In genomic region chr22:44752285-44753188, GRCh38 we compare ENCODE assay signal across 9 cellular contexts. TPM values are rescaled to one million over a fixed set of nuclear protein-coding genes. Genes with fewer than 3 reads are reported as not detected.
DNase-seq lines count a peak whose midpoint lies in the region; ATAC-seq and TF ChIP-seq lines count a peak whose summit lies in the region.
"Had no signal": no experiment of that assay in that cellular context is flagged by ENCODE, and none has a peak within 500 bp of the region (broad histone marks: within the 10 kb centered on the region; RNA-seq: fewer than 3 reads in every experiment).

Gene ARHGAP8 (plus strand): TSS chr22:44752575. CDS start chr22:44786528, 33,953 bp downstream.

- H3K27me3 Mint-ChIP-seq in CD8-positive, alpha-beta memory T cell, result peaks cover 36 to 51% of the 10 kb centered on the region in 2 donors
- H3K27me3 Mint-ChIP-seq in central memory CD8-positive, alpha-beta T cell, result peaks cover 59% of the 10 kb centered on the region
- peaks cover 29 to 74% (median 50%) of the 10 kb centered on the region in 3 donors for H3K27me3 Mint-ChIP-seq in naive B cell

- H3K27ac Mint-ChIP-seq in CD8-positive, alpha-beta memory T cell, result peak within 1 kb of the TSS in 1 of 8 donors; percentile 43
- H3K27ac Mint-ChIP-seq in central memory CD8-positive, alpha-beta T cell (ENCODE audit: low read depth), result no peak within 1 kb of the TSS
- peak within 1 kb of the TSS in 1 of 6 donors; percentile 78 for H3K27ac Mint-ChIP-seq in naive B cell

- H3K27me3 ChIP-seq in CD8-positive, alpha-beta memory T cell (ENCODE audit: insufficient read depth, low read length, poor library complexity, severe bottlenecking), result peaks cover 12% of the 10 kb centered on the region

- H3K9me3 Mint-ChIP-seq in CD8-positive, alpha-beta memory T cell, result no peaks in the 10 kb centered on the region
- no peaks in the 10 kb centered on the region for H3K9me3 Mint-ChIP-seq in central memory CD8-positive, alpha-beta T cell
- peaks cover 0 to 12% (median 6%) of the 10 kb centered on the region in 7 donors for H3K9me3 Mint-ChIP-seq in naive B cell

- H3K27ac ChIP-seq in CD8-positive, alpha-beta memory T cell (ENCODE audit: low read depth, low read length), result no peak within 1 kb of the TSS

- H3K36me3 ChIP-seq in CD8-positive, alpha-beta memory T cell (ENCODE audit: insufficient read depth, low read length), result no peaks in the 10 kb centered on the region

- peak within 1 kb of the TSS; percentile 36 to 79 (median 63) for H3K4me3 Mint-ChIP-seq in CD8-positive, alpha-beta memory T cell
- peak within 1 kb of the TSS; percentile 68 for H3K4me3 Mint-ChIP-seq in central memory CD8-positive, alpha-beta T cell
- H3K4me3 Mint-ChIP-seq in naive B cell, result peak within 1 kb of the TSS; percentile 21 to 91 (median 78)

- peak in 3 of 5 donors; percentile 12 to 59 (median 13) for DNase-seq in CD8-positive, alpha-beta memory T cell
- DNase-seq in NCI-H146 (lab: John Stamatoyannopoulos, UW), result peak; percentile 76
- no peak for DNase-seq in central memory CD8-positive, alpha-beta T cell (ENCODE audit: low spot score in 2 of 2)
- no peak for DNase-seq in naive B cell
- DNase-seq in dermis blood vessel endothelial cell, result no peak
- DNase-seq: kidney glomerular epithelial cell had no signal

- H3K4me3 ChIP-seq in CD8-positive, alpha-beta memory T cell (ENCODE audit: low read length), result no peak within 1 kb of the TSS

- H3K9me3 ChIP-seq in CD8-positive, alpha-beta memory T cell (ENCODE audit: low read length), result no peaks in the 10 kb centered on the region

- CTCF ChIA-PET in CD8-positive, alpha-beta memory T cell (lab: Charles Lee), result no interaction called here

- H3K4me1 Mint-ChIP-seq in CD8-positive, alpha-beta memory T cell, result peaks cover 0 to 7% (median 2%) of the 10 kb centered on the region in 3 donors
- peaks cover 4% of the 10 kb centered on the region for H3K4me1 Mint-ChIP-seq in central memory CD8-positive, alpha-beta T cell
- peaks cover 3 to 9% (median 8%) of the 10 kb centered on the region in 3 donors for H3K4me1 Mint-ChIP-seq in naive B cell

- H3K36me3 Mint-ChIP-seq in CD8-positive, alpha-beta memory T cell, result no peaks in the 10 kb centered on the region
- H3K36me3 Mint-ChIP-seq in central memory CD8-positive, alpha-beta T cell (ENCODE audit: insufficient read depth), result no peaks in the 10 kb centered on the region
- H3K36me3 Mint-ChIP-seq in naive B cell, result no peaks in the 10 kb centered on the region

- no peak for ATAC-seq in central memory CD8-positive, alpha-beta T cell (replicated peaks; ENCODE audit: extremely low read depth, poor library complexity, severe bottlenecking)
- peak; percentile 25 to 27 for ATAC-seq in naive B cell (ENCODE audit: low read depth in 2 of 2)
- no peak for ATAC-seq in GM19463 (IDR thresholded peaks at IDR 0.05; ENCODE audit: unreplicated experiment)
- no peak for ATAC-seq in GM18505 (IDR thresholded peaks at IDR 0.05; ENCODE audit: unreplicated experiment)
- ATAC-seq in GM18909 (IDR thresholded peaks at IDR 0.05; ENCODE audit: poor library complexity, unreplicated experiment), result no peak

- POLR2A ChIA-PET in CD8-positive, alpha-beta memory T cell (lab: Charles Lee), result no interaction called here

- TF ChIP-seq POLR2A in GM18505 (IDR thresholded peaks at IDR 0.05; ENCODE audit: borderline replicate concordance, extremely low read depth, insufficient read depth, insufficient read length), result no peak

- H3K4me1 ChIP-seq in CD8-positive, alpha-beta memory T cell (ENCODE audit: insufficient read depth, low read length), result peaks cover 4% of the 10 kb centered on the region

RNA-seq across cellular contexts. Expression of gene ARHGAP8, which starts in this region (rescaled TPM):
- under 1 TPM; 0.42 to 0.49 TPM for total RNA-seq in CD8-positive, alpha-beta memory T cell
- polyA plus RNA-seq in CD8-positive, alpha-beta memory T cell, result not detected
- under 1 TPM in 1 of 6 donors, not detected in 5; 0.17 TPM for polyA plus RNA-seq in naive B cell (ENCODE audit: low read depth in 6 of 6)
- 0.09 TPM in 1 of 2 replicates, not detected in the other for total RNA-seq in dermis blood vessel endothelial cell

Comparison
In these comparisons a context has a peak if more than half of its experiments do, and no peak if none do; other contexts are left out.
1. Peak in DNase-seq in CD8-positive, alpha-beta memory T cell; RNA of the gene not detected or under 1 TPM.
2. Peak in ATAC-seq in naive B cell; RNA of the gene not detected or under 1 TPM.